In genomic region chr17:54518706-54519105, GRCh38 we compare ENCODE assay signal across 27 cellular contexts.
"Had no signal": no experiment of that assay in that cellular context is flagged by ENCODE, and none has a peak within 500 bp of the region (broad histone marks: within the 10 kb centered on the region; RNA-seq: fewer than 3 reads in every experiment).

No MANE protein-coding gene starts in this region.

- H3K4me1 Mint-ChIP-seq: naive thymus-derived CD4-positive, alpha-beta T cell; natural killer cell; nephron; stimulated activated effector memory CD8-positive, alpha-beta T cell treated with anti-CD3 and anti-CD28 coated beads, Interleukin-12 subunit alpha, Interleukin-12 subunit beta, amount 100 ng/mL, for 72 hours; stimulated activated naive B cell treated with anti-CD40 and anti-IgM and Interleukin-4, amounts not matched to agents 10 μg/mL and 1 μg/mL and 100 μg/mL, for 72 hours had no signal

- H3K27me3 ChIP-seq: ovary, right lobe of liver, sigmoid colon, stomach, thyroid gland, tibial nerve, upper lobe of right lung, uterus had no signal

- H2AFZ ChIP-seq: parathyroid adenoma had no signal

- H3K9me3 Mint-ChIP-seq: nephron; stimulated activated naive CD8-positive, alpha-beta T cell treated with anti-CD3 and anti-CD28 coated beads, Interleukin-15, Interleukin-2, amounts not matched to agents 100 ng/mL and 50 ng/mL, for 24 hours had no signal

- ATAC-seq: naive thymus-derived CD4-positive, alpha-beta T cell; natural killer cell; psoas muscle; right cardiac atrium; right lobe of liver; stimulated activated effector memory CD8-positive, alpha-beta T cell treated with anti-CD3 and anti-CD28 coated beads, Interleukin-12 subunit alpha, Interleukin-12 subunit beta, amount 100 ng/mL, for 72 hours; stimulated activated naive B cell treated with anti-CD40 and anti-IgM and Interleukin-4, amounts not matched to agents 10 μg/mL and 1 μg/mL and 100 μg/mL, for 72 hours; upper lobe of right lung had no signal

- H3K4me3 Mint-ChIP-seq: naive thymus-derived CD4-positive, alpha-beta T cell; natural killer cell; nephron; stimulated activated effector memory CD8-positive, alpha-beta T cell treated with anti-CD3 and anti-CD28 coated beads, Interleukin-12 subunit alpha, Interleukin-12 subunit beta, amount 100 ng/mL, for 72 hours; stimulated activated naive B cell treated with anti-CD40 and anti-IgM and Interleukin-4, amounts not matched to agents 10 μg/mL and 1 μg/mL and 100 μg/mL, for 72 hours; stimulated activated naive CD8-positive, alpha-beta T cell treated with anti-CD3 and anti-CD28 coated beads, Interleukin-15, Interleukin-2, amounts not matched to agents 100 ng/mL and 50 ng/mL, for 24 hours; type B pancreatic cell had no signal

- H3K27ac ChIP-seq: ovary, parathyroid adenoma, psoas muscle, right lobe of liver, sigmoid colon, stomach, thoracic aorta, thyroid gland, tibial nerve, upper lobe of right lung, uterus had no signal

- H3K36me3 ChIP-seq: ovary, right lobe of liver, sigmoid colon, stomach, thoracic aorta, thyroid gland, tibial nerve, upper lobe of right lung, uterus had no signal

- H3K36me3 Mint-ChIP-seq: naive thymus-derived CD4-positive, alpha-beta T cell; stimulated activated effector memory CD8-positive, alpha-beta T cell treated with anti-CD3 and anti-CD28 coated beads, Interleukin-12 subunit alpha, Interleukin-12 subunit beta, amount 100 ng/mL, for 72 hours; stimulated activated naive B cell treated with anti-CD40 and anti-IgM and Interleukin-4, amounts not matched to agents 10 μg/mL and 1 μg/mL and 100 μg/mL, for 72 hours; type B pancreatic cell had no signal

- DNase-seq: naive thymus-derived CD4-positive, alpha-beta T cell; natural killer cell; occipital lobe; ovary; psoas muscle; sigmoid colon; small intestine; stimulated activated CD4-positive, alpha-beta T cell treated with anti-CD3 and anti-CD28 coated beads, Interleukin-15, amount 100 ng/mL, for 24 hours; stimulated activated CD4-positive, alpha-beta T cell treated with anti-CD3 and anti-CD28 coated beads, Interleukin-2, amount 100 ng/mL, for 24 hours; stimulated activated CD4-positive, alpha-beta T cell treated with anti-CD3 and anti-CD28 coated beads, Interleukin-2, amount 100 ng/mL, for 48 hours; stimulated activated CD4-positive, alpha-beta T cell treated with anti-CD3 and anti-CD28 coated beads, Interleukin-4, amount 100 ng/mL, for 24 hours; stimulated activated naive B cell treated with anti-CD40 and anti-IgM and Interleukin-4, amounts not matched to agents 10 μg/mL and 1 μg/mL and 100 μg/mL, for 72 hours; stimulated activated naive CD4-positive, alpha-beta T cell treated with Interleukin-2 at 50 U/mL for 16 hours; stomach; thyroid gland; upper lobe of right lung; uterus had no signal

- H3K9me3 ChIP-seq: ovary, psoas muscle, right lobe of liver, stomach, thoracic aorta, thyroid gland, tibial nerve, upper lobe of right lung, uterus had no signal

- H3K4me1 ChIP-seq: parathyroid adenoma, psoas muscle, sigmoid colon, stomach, thyroid gland, tibial nerve, upper lobe of right lung, uterus had no signal

- H3K27me3 Mint-ChIP-seq: progenitor cell of endocrine pancreas; stimulated activated naive B cell treated with anti-CD40 and anti-IgM and Interleukin-4, amounts not matched to agents 10 μg/mL and 1 μg/mL and 100 μg/mL, for 72 hours; stimulated activated naive CD8-positive, alpha-beta T cell treated with anti-CD3 and anti-CD28 coated beads, Interleukin-15, Interleukin-2, amounts not matched to agents 100 ng/mL and 50 ng/mL, for 24 hours; type B pancreatic cell had no signal

- H3K4me3 ChIP-seq: ovary, psoas muscle, right lobe of liver, sigmoid colon, stomach, thoracic aorta, thyroid gland, tibial nerve, upper lobe of right lung, uterus had no signal

- H3K27ac Mint-ChIP-seq: naive thymus-derived CD4-positive, alpha-beta T cell; natural killer cell; nephron; progenitor cell of endocrine pancreas; stimulated activated effector memory CD8-positive, alpha-beta T cell treated with anti-CD3 and anti-CD28 coated beads, Interleukin-12 subunit alpha, Interleukin-12 subunit beta, amount 100 ng/mL, for 72 hours; stimulated activated naive B cell treated with anti-CD40 and anti-IgM and Interleukin-4, amounts not matched to agents 10 μg/mL and 1 μg/mL and 100 μg/mL, for 72 hours; stimulated activated naive CD8-positive, alpha-beta T cell treated with anti-CD3 and anti-CD28 coated beads, Interleukin-15, Interleukin-2, amounts not matched to agents 100 ng/mL and 50 ng/mL, for 24 hours; type B pancreatic cell had no signal

- H3K9ac ChIP-seq: parathyroid adenoma had no signal

- H3K79me2 ChIP-seq: parathyroid adenoma had no signal
